In genomic region chr6:135144678-135145508, GRCh38 we compare ENCODE assay signal across 8 cellular contexts. TPM values are rescaled to one million over a fixed set of nuclear protein-coding genes. Genes with fewer than 3 reads are reported as not detected.
DNase-seq lines count a peak whose midpoint lies in the region; ATAC-seq and TF ChIP-seq lines count a peak whose summit lies in the region.

No MANE protein-coding gene starts in this region.

- H3K79me2 ChIP-seq in mesendoderm (ENCODE audit: control insufficient read depth, insufficient read depth, low read length): no peaks in the 10 kb centered on the region

- no peak overlapping the region for H3K27ac ChIP-seq in mesendoderm (ENCODE audit: low read depth, low read length)

- H3K4me3 ChIP-seq in AG09309 (ENCODE audit: control insufficient read depth, low read depth, low read length) (no peak overlapping the region), mesendoderm (ENCODE audit: low read length) (no peak overlapping the region)

- CTCF ChIA-PET in GM10248 (lab: Yijun Ruan, JAX): interaction anchor here (0.6 to 10.6 kb wide), 21 partner anchors 11 to 1653 kb away, joined by 3 to 135 read pairs (median 5); partner anchors contain the start of gene MYB

- no peak overlapping the region for H2AK5ac ChIP-seq in mesendoderm (ENCODE audit: low read length)

- H4K5ac ChIP-seq in mesendoderm (ENCODE audit: low read length): no peak overlapping the region

- no peak overlapping the region for H3K18ac ChIP-seq in mesendoderm (ENCODE audit: low read length)

- H2BK15ac ChIP-seq in mesendoderm (replicated peaks; ENCODE audit: low read depth): no peak overlapping the region

- H3K36me3 ChIP-seq in mesendoderm (ENCODE audit: control insufficient read depth, insufficient read depth, low read length): no peaks in the 10 kb centered on the region

- no peak overlapping the region for H2BK120ac ChIP-seq in mesendoderm (ENCODE audit: low read depth, low read length)

- H3K27me3 ChIP-seq in mesendoderm (ENCODE audit: insufficient read depth, low read length, poor library complexity): no peaks in the 10 kb centered on the region

- no peak for ATAC-seq in HG03460 (IDR thresholded peaks at IDR 0.05; ENCODE audit: unreplicated experiment)

- no peak overlapping the region for H3K23ac ChIP-seq in mesendoderm (ENCODE audit: low read length)

- no peak overlapping the region for H3K9ac ChIP-seq in mesendoderm (ENCODE audit: low read length)

- H3K4ac ChIP-seq in mesendoderm (ENCODE audit: low read depth, low read length): no peak overlapping the region

- WGBS in mesendoderm (ENCODE audit: extremely low coverage, insufficient coverage, low lambda C conversion rate): no CpG with 5 or more reads among the region's 5 CpGs

- no peak overlapping the region for H2BK5ac ChIP-seq in mesendoderm (ENCODE audit: low read length)

- H4K8ac ChIP-seq in mesendoderm (ENCODE audit: low read depth, low read length): no peak overlapping the region

- no peak overlapping the region for H3K4me2 ChIP-seq in mesendoderm (ENCODE audit: low read length)

- no peak overlapping the region for H3K56ac ChIP-seq in mesendoderm (ENCODE audit: low read length)

- no peaks in the 10 kb centered on the region for H3K79me1 ChIP-seq in mesendoderm (ENCODE audit: low read length)

- DNase-seq in AG09309 (ENCODE audit: low read depth) (no peak), GM10248 (ENCODE audit: extremely low spot score) (no peak), NCI-H146 (lab: John Stamatoyannopoulos, UW) (peak; percentile 40), amniotic epithelial cell (ENCODE audit: low read depth) (peak; percentile 38), mesendoderm (peak; percentile 27), HuH-7 (ENCODE audit: low spot score) (no peak), nucleus accumbens (lab: John Stamatoyannopoulos, UW) (no peak)

- POLR2A ChIA-PET in GM10248 (lab: Yijun Ruan, JAX): no interaction called here

- peak; percentile 51 for TF ChIP-seq CTCF in AG09309 (IDR thresholded peaks at IDR 0.05; ENCODE audit: control insufficient read depth, insufficient read depth, low read depth, low read length, missing control alignments)
- peak; percentile 56 for TF ChIP-seq CTCF in GM10248 (IDR thresholded peaks at IDR 0.05; ENCODE audit: control extremely low read depth, extremely low read depth, low read depth, missing control alignments)

- peaks cover 4% of the 10 kb centered on the region for H3K4me1 ChIP-seq in mesendoderm (ENCODE audit: control insufficient read depth, low read depth, low read length)

RNA-seq across cellular contexts. Expression of gene MYB, which starts 36.2 kb away (rescaled TPM):
- polyA plus RNA-seq in mesendoderm (2013, experiment 1 of 2): 0.80 TPM
- polyA plus RNA-seq in mesendoderm (2013, experiment 2 of 2): 0.66 TPM

Comparison
In these comparisons a context has a peak if more than half of its experiments do, and no peak if none do; other contexts are left out.
1. DNase-seq: peak in NCI-H146 (single experiment), amniotic epithelial cell (single experiment) and mesendoderm (single experiment); none in AG09309 (single experiment), GM10248 (single experiment), HuH-7 (single experiment) and nucleus accumbens (0 of 56).